19 cellular contexts compared by ENCODE assay signal in the genomic region with DNA sequence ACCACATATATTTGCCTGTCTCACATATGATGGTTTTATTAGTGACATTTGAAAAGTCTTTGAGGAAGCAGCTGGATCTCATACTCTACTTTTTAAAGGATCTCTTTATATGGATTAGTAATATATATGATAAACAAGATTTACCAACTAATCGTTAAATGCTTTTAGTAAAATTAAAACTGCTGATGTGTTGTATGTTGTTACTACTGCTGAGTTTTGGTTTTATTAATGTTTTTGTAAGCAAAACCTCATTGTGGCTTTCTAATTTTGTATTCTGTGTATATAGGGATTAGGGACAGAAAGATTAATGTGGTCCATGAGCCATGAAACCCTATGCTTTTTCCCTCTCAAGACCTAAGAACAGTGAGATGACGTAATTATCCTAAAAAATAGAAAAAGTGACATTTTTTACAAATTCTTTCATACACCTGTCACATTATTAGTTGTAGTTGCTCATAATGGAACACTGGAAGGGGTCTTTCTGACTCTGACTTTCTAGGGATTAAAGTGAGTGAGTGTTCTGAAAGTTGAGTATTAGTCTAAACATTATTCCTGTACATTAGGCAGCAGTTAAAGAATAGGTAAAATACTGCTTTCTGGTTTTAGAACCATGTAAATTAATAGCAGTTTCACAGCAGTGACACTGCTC.
DNase-seq lines count a peak whose midpoint lies in the region; ATAC-seq, FAIRE-seq and TF ChIP-seq lines count a peak whose summit lies in the region.
"Had no signal": no experiment of that assay in that cellular context is flagged by ENCODE, and none has a peak within 500 bp of the region (broad histone marks: within the 10 kb centered on the region; RNA-seq: fewer than 3 reads in every experiment).

No MANE protein-coding gene starts in this region.

- in situ Hi-C loops in GM12878 (cut with MboI) = no loop called here

- peaks cover 4% of the 10 kb centered on the region for H3K36me3 Mint-ChIP-seq in natural killer cell treated with Interleukin-12 subunit alpha and Interleukin-12 subunit beta and Interleukin-15 and Interleukin-18, amount 100 ng/mL, for 72 hours

- CTCF ChIA-PET in GM12878 (lab: Yijun Ruan, JAX) = interaction anchor here (0.6 kb wide), 1 partner anchor 934 kb away, joined by 4 read pairs; no protein-coding TSS in a partner anchor

- H3K36me3 ChIP-seq in GM12878 (ENCODE audit: control insufficient read depth in 2 of 2, insufficient read depth in 2 of 2, low read length in 1 of 2) = no peaks in the 10 kb centered on the region; a peak in 1 of 4 replicates

- H3K9ac ChIP-seq in GM12878 (ENCODE audit: control insufficient read depth, insufficient read depth, low read length) = no peak overlapping the region
- H3K9ac ChIP-seq: KMS-11 had no signal

- H3K9me3 ChIP-seq in GM12878 (replicated peaks; ENCODE audit: control insufficient read depth, insufficient read depth, low read length) = no peaks in the 10 kb centered on the region
- H3K9me3 ChIP-seq: A549, Caco-2 had no signal

- H2AFZ ChIP-seq in GM12878 (ENCODE audit: control insufficient read depth, low read depth, low read length) = no peak overlapping the region

- no TSS peak for BruUV-seq in GM12878 (replicated peaks; lab: Mats Ljungman, UMichigan)

- no peak overlapping the region for H3K27ac Mint-ChIP-seq in natural killer cell treated with Interleukin-12 subunit alpha and Interleukin-12 subunit beta and Interleukin-15 and Interleukin-18, amount 100 ng/mL, for 72 hours
- H3K27ac Mint-ChIP-seq: CD4-positive, alpha-beta T cell; H9 had no signal

- no peaks in the 10 kb centered on the region for H3K27me3 ChIP-seq in GM12878 (replicated peaks in 1 of 2; ENCODE audit: control insufficient read depth in 2 of 2, insufficient read depth in 2 of 2, low read length in 1 of 2)

- RAD21 ChIA-PET in GM12878 (lab: Charles Lee; ENCODE audit: unreplicated experiment) = interaction anchor here (1.0 to 1.1 kb wide), 2 partner anchors 8 to 83 kb away, joined by 3 to 4 read pairs; no protein-coding TSS in a partner anchor

- H4K20me1 ChIP-seq in GM12878 (ENCODE audit: control insufficient read depth, insufficient read depth) = no peaks in the 10 kb centered on the region

- intact Hi-C loops in GM12878 (cut with micrococcal nuclease; ENCODE audit: unreplicated experiment) = no loop called here

- no peak overlapping the region for H3K4me2 ChIP-seq in GM12878 (ENCODE audit: control insufficient read depth, insufficient read depth)
- H3K4me2 ChIP-seq: A549, KMS-11 had no signal

- SMC1A ChIA-PET in GM12878 (lab: Charles Lee; ENCODE audit: uncharacterized antibody, unreplicated experiment) = interaction anchor here (0.8 to 1.6 kb wide), 3 partner anchors 11 to 261 kb away, joined by 3 to 4 read pairs (median 4); no protein-coding TSS in a partner anchor

- no peak overlapping the region for H3K4me3 ChIP-seq in GM12878
- H3K4me3 ChIP-seq: A549 had no signal

- H3K4me3 Mint-ChIP-seq in natural killer cell treated with Interleukin-12 subunit alpha and Interleukin-12 subunit beta and Interleukin-15 and Interleukin-18, amount 100 ng/mL, for 72 hours = no peak overlapping the region
- H3K4me3 Mint-ChIP-seq: CD4-positive, alpha-beta T cell; H9 had no signal

- DNase-seq in NCI-H82 (lab: John Stamatoyannopoulos, UW) = peak; percentile 2
- DNase-seq in NCI-H82 treated with DMSO at 0.1 percent for 48 hours (lab: John Stamatoyannopoulos, UW; ENCODE audit: unreplicated experiment) = no peak
- DNase-seq in GM12878 (ENCODE audit: low read depth, low spot score) = no peak
- DNase-seq in natural killer cell treated with Interleukin-12 subunit alpha and Interleukin-12 subunit beta and Interleukin-15 and Interleukin-18, amount 100 ng/mL, for 72 hours (ENCODE audit: low spot score) = no peak
- DNase-seq: AML-193; Caco-2; CD4-positive, alpha-beta T cell; H9 had no signal

- H3K4me1 ChIP-seq in GM12878 (ENCODE audit: control insufficient read depth, insufficient read depth, low read length) = no peaks in the 10 kb centered on the region
- H3K4me1 ChIP-seq: A549, Caco-2 had no signal

- no peak overlapping the region for H3K27ac ChIP-seq in GM12878 (ENCODE audit: control insufficient read depth, insufficient read depth)
- H3K27ac ChIP-seq: 22Rv1, A549, C4-2B, KMS-11 had no signal

- TF ChIP-seq CTCF in GM12878 (IDR thresholded peaks at IDR 0.05 in 2 of 3, conservative IDR thresholded peaks at IDR 0.05 in 1 of 3; ENCODE audit: control insufficient read depth in 2 of 3, extremely low read depth in 1 of 3, insufficient read depth in 1 of 3, low read depth in 3 of 3, low read length in 3 of 3) = no peak

- TF ChIP-seq EP300 in GM12878 (IDR thresholded peaks at IDR 0.05; ENCODE audit: borderline replicate concordance in 1 of 2, control insufficient read depth in 1 of 2, low read depth in 2 of 2, low read length in 2 of 2) = no peak

- ATAC-seq in HG02610 (IDR thresholded peaks at IDR 0.05; ENCODE audit: unreplicated experiment) (peak; percentile 80), GM12878 (no peak), GM21367 (IDR thresholded peaks at IDR 0.05; ENCODE audit: unreplicated experiment) (no peak), HG02642 (IDR thresholded peaks at IDR 0.05; ENCODE audit: poor library complexity, unreplicated experiment) (no peak)
- no peak for ATAC-seq in natural killer cell treated with Interleukin-12 subunit alpha and Interleukin-12 subunit beta and Interleukin-15 and Interleukin-18, amount 100 ng/mL, for 72 hours
- ATAC-seq: A549 had no signal

- POLR2A ChIA-PET in GM12878 (lab: Charles Lee) = no interaction called here

- no peak for TF ChIP-seq POLR2A in GM12878 (IDR thresholded peaks at IDR 0.05; ENCODE audit: low read depth, low read length)

- 38% methylated on average over 2 of the region's 2 CpGs for WGBS in GM12878 (ENCODE audit: insufficient coverage, insufficient replicate concordance, low lambda C conversion rate, missing lambda C conversion rate)

- H3K9me3 Mint-ChIP-seq in natural killer cell treated with Interleukin-12 subunit alpha and Interleukin-12 subunit beta and Interleukin-15 and Interleukin-18, amount 100 ng/mL, for 72 hours = no peaks in the 10 kb centered on the region
- H3K9me3 Mint-ChIP-seq: CD4-positive, alpha-beta T cell; H9 had no signal

- FAIRE-seq in GM12878 (lab: Jason Lieb, UNC) = no peak
- FAIRE-seq: A549, D721Med, GM12892, GM18507, H1 had no signal

- TF ChIP-seq RAD21 in GM12878 (IDR thresholded peaks at IDR 0.05; ENCODE audit: insufficient read depth, low read depth, low read length) = no peak

- no peaks in the 10 kb centered on the region for H3K79me2 ChIP-seq in GM12878 (ENCODE audit: control insufficient read depth, insufficient read depth, low read length)

- H3K4me1 Mint-ChIP-seq in natural killer cell treated with Interleukin-12 subunit alpha and Interleukin-12 subunit beta and Interleukin-15 and Interleukin-18, amount 100 ng/mL, for 72 hours (ENCODE audit: low read depth in 2 of 2) = no peaks in the 10 kb centered on the region
- H3K4me1 Mint-ChIP-seq: H9 had no signal

- H3K27me3 Mint-ChIP-seq in natural killer cell treated with Interleukin-12 subunit alpha and Interleukin-12 subunit beta and Interleukin-15 and Interleukin-18, amount 100 ng/mL, for 72 hours = no peaks in the 10 kb centered on the region
- H3K27me3 Mint-ChIP-seq: CD4-positive, alpha-beta T cell had no signal

TF ChIP-seq in GM12878, 131 proteins besides CTCF, POLR2A, EP300 and RAD21 (continues in another document):
- peak; percentile 63; the same call in 1 of the 2 replicates for TF ChIP-seq FOXM1 (IDR thresholded peaks at IDR 0.05; ENCODE audit: low read depth, low read length)
- no peak for TF ChIP-seq GATAD2B (conservative IDR thresholded peaks at IDR 0.05; ENCODE audit: low read depth)
- peak; percentile 18; the same call in 1 of the 2 replicates for TF ChIP-seq CREB1 (IDR thresholded peaks at IDR 0.05; ENCODE audit: low read depth)
- peak; percentile 83 for TF ChIP-seq TCF7 (IDR thresholded peaks at IDR 0.05; ENCODE audit: borderline replicate concordance)
- TF ChIP-seq GABPA (IDR thresholded peaks at IDR 0.05; ENCODE audit: low read depth) = peak; percentile 57; the same call in 1 of the 2 replicates
- no peak for TF ChIP-seq EZH2 (IDR thresholded peaks at IDR 0.05; ENCODE audit: borderline replicate concordance, control insufficient read depth, low read depth, low read length)
- TF ChIP-seq, protein P1, sequence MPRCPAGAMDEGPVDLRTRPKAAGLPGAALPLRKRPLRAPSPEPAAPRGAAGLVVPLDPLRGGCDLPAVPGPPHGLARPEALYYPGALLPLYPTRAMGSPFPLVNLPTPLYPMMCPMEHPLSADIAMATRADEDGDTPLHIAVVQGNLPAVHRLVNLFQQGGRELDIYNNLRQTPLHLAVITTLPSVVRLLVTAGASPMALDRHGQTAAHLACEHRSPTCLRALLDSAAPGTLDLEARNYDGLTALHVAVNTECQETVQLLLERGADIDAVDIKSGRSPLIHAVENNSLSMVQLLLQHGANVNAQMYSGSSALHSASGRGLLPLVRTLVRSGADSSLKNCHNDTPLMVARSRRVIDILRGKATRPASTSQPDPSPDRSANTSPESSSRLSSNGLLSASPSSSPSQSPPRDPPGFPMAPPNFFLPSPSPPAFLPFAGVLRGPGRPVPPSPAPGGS (IDR thresholded peaks at IDR 0.05; ENCODE audit: borderline replicate concordance, insufficient read depth, low read depth, low read length, poor library complexity, severe bottlenecking) = peak; percentile 49
- TF ChIP-seq SUPT20H (IDR thresholded peaks at IDR 0.05; ENCODE audit: borderline replicate concordance, control insufficient read depth, low read depth, low read length) = no peak
- TF ChIP-seq, protein P2, sequence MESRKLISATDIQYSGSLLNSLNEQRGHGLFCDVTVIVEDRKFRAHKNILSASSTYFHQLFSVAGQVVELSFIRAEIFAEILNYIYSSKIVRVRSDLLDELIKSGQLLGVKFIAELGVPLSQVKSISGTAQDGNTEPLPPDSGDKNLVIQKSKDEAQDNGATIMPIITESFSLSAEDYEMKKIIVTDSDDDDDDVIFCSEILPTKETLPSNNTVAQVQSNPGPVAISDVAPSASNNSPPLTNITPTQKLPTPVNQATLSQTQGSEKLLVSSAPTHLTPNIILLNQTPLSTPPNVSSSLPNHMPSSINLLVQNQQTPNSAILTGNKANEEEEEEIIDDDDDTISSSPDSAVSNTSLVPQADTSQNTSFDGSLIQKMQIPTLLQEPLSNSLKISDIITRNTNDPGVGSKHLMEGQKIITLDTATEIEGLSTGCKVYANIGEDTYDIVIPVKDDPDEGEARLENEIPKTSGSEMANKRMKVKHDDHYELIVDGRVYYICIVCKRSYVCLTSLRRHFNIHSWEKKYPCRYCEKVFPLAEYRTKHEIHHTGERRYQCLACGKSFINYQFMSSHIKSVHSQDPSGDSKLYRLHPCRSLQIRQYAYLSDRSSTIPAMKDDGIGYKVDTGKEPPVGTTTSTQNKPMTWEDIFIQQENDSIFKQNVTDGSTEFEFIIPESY (IDR thresholded peaks at IDR 0.05) = no peak
